8 cellular contexts compared by ENCODE assay signal in genomic region chr11:61797263-61797944, GRCh38. TPM values are rescaled to one million over a fixed set of nuclear protein-coding genes. Genes with fewer than 3 reads are reported as not detected.
DNase-seq lines count a peak whose midpoint lies in the region; ATAC-seq and TF ChIP-seq lines count a peak whose summit lies in the region.

No MANE protein-coding gene starts in this region.

- H3K9me3 ChIP-seq in neutrophil (no peaks in the 10 kb centered on the region), upper lobe of right lung (no peaks in the 10 kb centered on the region)

- intact Hi-C loops in upper lobe of right lung (cut with DNase I), result loop anchor here (10.0 kb wide), 1 partner anchor 317 kb away; no protein-coding TSS in a partner anchor

- H3K4me1 ChIP-seq in neutrophil (ENCODE audit: control insufficient read depth in 1 of 2, insufficient read depth in 1 of 2, low read depth in 1 of 2, low read length in 1 of 2) (peaks cover 10% of the 10 kb centered on the region in 2 experiments), upper lobe of right lung (peaks cover 11% of the 10 kb centered on the region)

- TF ChIP-seq CTCF in fibroblast of the aortic adventitia (IDR thresholded peaks at IDR 0.05; ENCODE audit: insufficient read depth, low read length) (peak; percentile 79), neutrophil (IDR thresholded peaks at IDR 0.05) (peak; percentile 82), upper lobe of right lung (IDR thresholded peaks at IDR 0.05) (peak; percentile 88)

- H3K36me3 ChIP-seq in neutrophil (peaks cover 4% of the 10 kb centered on the region), upper lobe of right lung (peaks cover 21% of the 10 kb centered on the region)

- DNase-seq in CMK (ENCODE audit: low read depth) (peak; percentile 31), OCI-M1 (lab: John Stamatoyannopoulos, UW) (peak; percentile 88), activated T-helper 1 cell treated with Interleukin-2 at 50 U/mL for 16 hours (ENCODE audit: low read depth) (peak; percentile 45), fibroblast of the aortic adventitia (ENCODE audit: low read depth) (peak; percentile 93), upper lobe of right lung (no peak)
- peak; percentile 74 for DNase-seq in Jurkat, Clone E6-1 (ENCODE audit: low read depth, low spot score)

- peak; percentile 70 for ATAC-seq in upper lobe of right lung
- ATAC-seq in HG03095 (IDR thresholded peaks at IDR 0.05; ENCODE audit: unreplicated experiment), result no peak

- H3K4me3 ChIP-seq in Jurkat, Clone E6-1 (ENCODE audit: low read length), result no peak overlapping the region
- no peak overlapping the region for H3K4me3 ChIP-seq in fibroblast of the aortic adventitia (ENCODE audit: low read depth, low read length)
- H3K4me3 ChIP-seq in neutrophil (ENCODE audit: low read depth in 1 of 2, low read length in 1 of 2), result no peak overlapping the region
- H3K4me3 ChIP-seq in upper lobe of right lung, result no peak overlapping the region

- H3K27ac ChIP-seq in neutrophil (no peak overlapping the region), upper lobe of right lung (peak overlapping the region; percentile 61)

- H3K27me3 ChIP-seq in neutrophil, result no peaks in the 10 kb centered on the region
- no peaks in the 10 kb centered on the region for H3K27me3 ChIP-seq in upper lobe of right lung

RNA-seq across cellular contexts. Expression of gene FEN1, which starts 4.7 kb away (rescaled TPM):
- polyA plus RNA-seq in Jurkat, Clone E6-1 (2012; ENCODE audit: insufficient read depth, insufficient read length), result 170 TPM
- total RNA-seq in fibroblast of the aortic adventitia (ENCODE audit: low replicate concordance), result 12.3 and 43.3 TPM in 2 replicates
- 4.9 TPM for total RNA-seq in upper lobe of right lung

RNA-seq across cellular contexts. Expression of gene TMEM258, which starts 5.0 kb away (rescaled TPM):
- 464 TPM for polyA plus RNA-seq in Jurkat, Clone E6-1 (2012; ENCODE audit: insufficient read depth, insufficient read length)
- total RNA-seq in fibroblast of the aortic adventitia (ENCODE audit: low replicate concordance) (14.1 and 98.1 TPM in 2 replicates), upper lobe of right lung (94.0 TPM)

RNA-seq across cellular contexts. Expression of gene FADS1, which starts 19.4 kb away (rescaled TPM):
- polyA plus RNA-seq in Jurkat, Clone E6-1 (2012; ENCODE audit: insufficient read depth, insufficient read length), result 80.9 TPM
- 48.8 and 74.1 TPM in 2 replicates for total RNA-seq in fibroblast of the aortic adventitia (ENCODE audit: low replicate concordance)
- total RNA-seq in upper lobe of right lung, result 68.0 TPM

RNA-seq across cellular contexts. Expression of gene FADS2, which starts 30.7 kb away (rescaled TPM):
- 304 TPM for polyA plus RNA-seq in Jurkat, Clone E6-1 (2012; ENCODE audit: insufficient read depth, insufficient read length)
- total RNA-seq in fibroblast of the aortic adventitia (ENCODE audit: low replicate concordance) (125 and 143 TPM in 2 replicates), upper lobe of right lung (75.1 TPM)

RNA-seq across cellular contexts. Expression of gene MYRF, which starts 45.0 kb away (rescaled TPM):
- polyA plus RNA-seq in Jurkat, Clone E6-1 (2012; ENCODE audit: insufficient read depth, insufficient read length), result 10.0 TPM
- total RNA-seq in fibroblast of the aortic adventitia (ENCODE audit: low replicate concordance) (0.16 and 0.18 TPM in 2 replicates), upper lobe of right lung (62.6 TPM)
